ENCODE assay signal across 15 cellular contexts in genomic region chr7:127377425-127377824, GRCh38.
"Had no signal": no experiment of that assay in that cellular context is flagged by ENCODE, and none has a peak within 500 bp of the region (broad histone marks: within the 10 kb centered on the region; RNA-seq: fewer than 3 reads in every experiment).

No MANE protein-coding gene starts in this region.

- H3K27ac Mint-ChIP-seq: type B pancreatic cell had no signal

- H3K9me3 Mint-ChIP-seq: type B pancreatic cell had no signal

- H3K27me3 ChIP-seq: dorsolateral prefrontal cortex, hepatocyte, neutrophil, right atrium auricular region had no signal

- ATAC-seq: left cardiac atrium, mucosa of descending colon had no signal

- DNase-seq: cortex of kidney; dorsolateral prefrontal cortex; effector CD8-positive, alpha-beta T cell; foreskin melanocyte; head of caudate nucleus; kidney; left cardiac atrium; mucosa of descending colon; small intestine; stimulated activated CD4-positive, alpha-beta T cell treated with anti-CD3 and anti-CD28 coated beads, Interleukin-12 subunit alpha, Interleukin-12 subunit beta, amount 100 ng/mL, for 4 hours; stimulated activated naive CD4-positive, alpha-beta T cell treated with Interleukin-2 at 50 U/mL for 16 hours had no signal

- H3K4me1 ChIP-seq: right atrium auricular region had no signal

- H3K4me3 ChIP-seq: dorsolateral prefrontal cortex, hepatocyte, mucosa of descending colon, right atrium auricular region had no signal

- H3K27me3 Mint-ChIP-seq: type B pancreatic cell had no signal

- H3K27ac ChIP-seq: dorsolateral prefrontal cortex, hepatocyte, neutrophil, right atrium auricular region had no signal

- H3K4me3 Mint-ChIP-seq: type B pancreatic cell had no signal

- H3K9me3 ChIP-seq: mucosa of descending colon, neutrophil, right atrium auricular region had no signal
